8 cellular contexts compared by ENCODE assay signal in the genomic region with DNA sequence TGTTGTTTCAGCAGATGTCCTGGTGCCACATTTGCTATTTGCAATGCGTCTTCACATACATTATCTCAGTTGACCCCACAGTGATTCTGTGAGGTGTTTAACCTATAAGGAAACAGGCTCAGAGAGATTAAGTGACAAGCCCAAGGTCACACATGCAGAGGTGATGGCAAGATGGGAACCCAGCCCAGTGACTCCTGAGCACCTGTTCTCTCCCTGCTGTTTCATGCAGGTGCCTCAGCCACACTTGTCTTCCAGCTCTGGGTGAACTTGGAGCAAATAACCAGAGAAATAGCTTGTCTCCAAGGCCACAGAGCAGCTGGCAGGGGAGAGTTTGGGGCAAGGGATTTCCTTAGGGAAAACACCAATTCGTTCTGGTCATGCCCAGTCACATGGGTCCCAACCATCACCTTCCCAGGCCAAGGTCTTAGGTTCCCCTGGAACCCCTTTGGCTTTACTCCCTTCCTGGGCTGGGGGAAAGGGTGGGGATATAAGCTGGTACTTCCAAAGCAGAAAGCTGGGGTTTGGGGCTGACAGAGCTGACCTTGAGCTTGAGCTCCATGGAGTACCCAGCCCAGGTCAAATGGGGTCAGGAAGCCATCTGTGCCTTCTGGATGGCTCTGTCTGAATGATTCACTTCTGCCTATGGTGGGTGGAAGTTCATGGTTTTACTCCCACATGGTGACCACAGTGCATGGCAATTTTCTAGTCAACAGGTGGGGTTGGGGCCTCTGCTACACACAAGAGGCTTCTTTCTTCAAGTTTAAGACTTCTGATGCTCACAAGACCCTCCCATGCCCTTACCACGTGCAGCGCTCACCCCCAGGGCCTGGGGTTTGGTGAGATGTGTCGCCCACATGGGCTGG. TPM values are rescaled to one million over a fixed set of nuclear protein-coding genes. Genes with fewer than 3 reads are reported as not detected.
DNase-seq lines count a peak whose midpoint lies in the region; ATAC-seq and TF ChIP-seq lines count a peak whose summit lies in the region.
"Had no signal": no experiment of that assay in that cellular context is flagged by ENCODE, and none has a peak within 500 bp of the region (broad histone marks: within the 10 kb centered on the region; RNA-seq: fewer than 3 reads in every experiment).

No MANE protein-coding gene starts in this region.

- peak; percentile 75 for DNase-seq in activated CD8-positive, alpha-beta memory T cell treated with anti-CD3 and anti-CD28 coated beads, Interleukin-2, amount 10 ng/mL, durations not matched to agents 7 days and 5 days
- peak; percentile 24 for DNase-seq in stimulated activated CD4-positive, alpha-beta T cell treated with anti-CD3 and anti-CD28 coated beads, Interleukin-4, amount 100 ng/mL, for 1 hour
- DNase-seq in mucosa of descending colon, result no peak
- no peak for DNase-seq in middle frontal gyrus (ENCODE audit: extremely low spot score, low spot score)

- H3K36me3 ChIP-seq in mucosa of descending colon (ENCODE audit: low read depth), result no peaks in the 10 kb centered on the region
- H3K36me3 ChIP-seq: cardiac muscle cell had no signal

- CTCF ChIA-PET in activated CD8-positive, alpha-beta memory T cell treated with anti-CD3 and anti-CD28 coated beads, Interleukin-2, amount 10 ng/mL, durations not matched to agents 7 days and 5 days (lab: Charles Lee), result interaction anchor here (1.2 kb wide), 1 partner anchor 25 kb away, joined by 4 read pairs; no protein-coding TSS in a partner anchor

- TF ChIP-seq CTCF in mucosa of descending colon (IDR thresholded peaks at IDR 0.05), result no peak

- no peaks in the 10 kb centered on the region for H3K9me3 ChIP-seq in mucosa of descending colon

- H3K27ac Mint-ChIP-seq in activated CD8-positive, alpha-beta memory T cell treated with anti-CD3 and anti-CD28 coated beads, Interleukin-2, amount 10 ng/mL, durations not matched to agents 7 days and 5 days, result peak overlapping the region; percentile 60

- no peaks in the 10 kb centered on the region for H3K9me3 Mint-ChIP-seq in activated CD8-positive, alpha-beta memory T cell treated with anti-CD3 and anti-CD28 coated beads, Interleukin-2, amount 10 ng/mL, durations not matched to agents 7 days and 5 days (ENCODE audit: low read depth)

- H3K27me3 Mint-ChIP-seq in activated CD8-positive, alpha-beta memory T cell treated with anti-CD3 and anti-CD28 coated beads, Interleukin-2, amount 10 ng/mL, durations not matched to agents 7 days and 5 days, result no peaks in the 10 kb centered on the region

- intact Hi-C loops in mucosa of descending colon (cut with DNase I, micrococcal nuclease), result no loop called here

- no peak overlapping the region for H3K4me3 Mint-ChIP-seq in activated CD8-positive, alpha-beta memory T cell treated with anti-CD3 and anti-CD28 coated beads, Interleukin-2, amount 10 ng/mL, durations not matched to agents 7 days and 5 days

- ATAC-seq in GM19025 (IDR thresholded peaks at IDR 0.05; ENCODE audit: low read depth, unreplicated experiment) (peak; percentile 43), HG03066 (IDR thresholded peaks at IDR 0.05; ENCODE audit: low read depth, unreplicated experiment) (peak; percentile 62), mucosa of descending colon (no peak), GM19035 (IDR thresholded peaks at IDR 0.05; ENCODE audit: unreplicated experiment) (no peak)
- peak; percentile 18 for ATAC-seq in activated CD8-positive, alpha-beta memory T cell treated with anti-CD3 and anti-CD28 coated beads, Interleukin-2, amount 10 ng/mL, durations not matched to agents 7 days and 5 days

- H3K4me1 ChIP-seq in mucosa of descending colon (ENCODE audit: low read depth), result peaks cover 14% of the 10 kb centered on the region

- H3K4me3 ChIP-seq in mucosa of descending colon, result no peak overlapping the region
- H3K4me3 ChIP-seq: cardiac muscle cell had no signal

- H3K4me1 Mint-ChIP-seq in activated CD8-positive, alpha-beta memory T cell treated with anti-CD3 and anti-CD28 coated beads, Interleukin-2, amount 10 ng/mL, durations not matched to agents 7 days and 5 days, result peaks cover 54% of the 10 kb centered on the region

- peaks cover 5% of the 10 kb centered on the region for H3K36me3 Mint-ChIP-seq in activated CD8-positive, alpha-beta memory T cell treated with anti-CD3 and anti-CD28 coated beads, Interleukin-2, amount 10 ng/mL, durations not matched to agents 7 days and 5 days

RNA-seq across cellular contexts. Expression of a gene that starts 22.4 kb away (rescaled TPM):
- total RNA-seq in activated CD8-positive, alpha-beta memory T cell treated with anti-CD3 and anti-CD28 coated beads, Interleukin-2, amount 10 ng/mL, durations not matched to agents 7 days and 5 days, result 1 to 10 TPM; 5.3 to 9.0 TPM
- total RNA-seq in mucosa of descending colon, result 1 to 10 TPM; 2.3 to 9.3 (median 3.4) TPM
- total RNA-seq: cardiac muscle cell had no signal

Comparison
In these comparisons a context has a peak if more than half of its experiments do, and no peak if none do; other contexts are left out.
1. ATAC-seq: peak in GM19025 (single experiment), HG03066 (single experiment) and activated CD8-positive, alpha-beta memory T cell treated with anti-CD3 and anti-CD28 coated beads, Interleukin-2, amount 10 ng/mL, durations not matched to agents 7 days and 5 days (single experiment); none in mucosa of descending colon (single experiment) and GM19035 (single experiment).
2. DNase-seq: peak in activated CD8-positive, alpha-beta memory T cell treated with anti-CD3 and anti-CD28 coated beads, Interleukin-2, amount 10 ng/mL, durations not matched to agents 7 days and 5 days (single experiment) and stimulated activated CD4-positive, alpha-beta T cell treated with anti-CD3 and anti-CD28 coated beads, Interleukin-4, amount 100 ng/mL, for 1 hour (single experiment); none in mucosa of descending colon (0 of 3) and middle frontal gyrus (single experiment).